In the genomic region with DNA sequence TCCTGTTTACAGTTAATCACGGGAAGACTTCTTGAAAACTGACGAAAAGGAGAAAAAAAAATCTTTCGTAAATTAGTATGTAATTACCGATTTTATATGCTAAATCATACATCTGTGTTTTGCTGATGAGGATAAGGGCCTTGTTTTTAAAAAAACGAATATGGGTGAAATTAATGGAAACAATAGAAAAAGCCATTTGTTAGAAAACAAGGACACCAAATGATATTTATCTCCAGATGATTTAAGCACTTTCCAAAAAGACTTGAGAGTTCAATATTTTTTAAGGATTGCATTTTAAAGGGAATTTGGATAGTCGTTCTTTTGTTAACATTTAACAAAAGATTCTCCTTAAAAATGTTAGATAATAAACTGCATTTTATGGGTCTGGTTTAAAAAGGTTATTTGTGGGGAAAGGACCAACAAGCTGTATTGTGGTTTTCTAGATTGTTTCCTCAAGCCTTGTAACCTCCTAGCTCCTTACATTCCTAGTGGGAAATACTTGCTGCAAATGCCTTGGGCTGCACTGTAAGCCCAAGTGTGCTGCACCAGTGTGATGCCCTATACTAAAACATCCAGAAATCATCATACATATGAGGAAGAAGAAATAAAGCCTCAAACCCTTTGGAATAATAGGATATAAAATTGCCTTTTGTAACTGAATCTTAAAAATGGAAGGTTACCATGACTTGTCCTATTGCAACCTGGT, we compare ENCODE assay signal across 1 cellular context.
A peak's percentile ranks its signal among the peaks of the same experiment; 100 is the strongest.
TF ChIP-seq lines count a peak whose summit lies in the region.

No MANE protein-coding gene starts in this region.

TF ChIP-seq in HEK293, 187 proteins besides CTCF, POLR2A, EP300 and RAD21 (continued from another document):
- TF ChIP-seq, protein P1, sequence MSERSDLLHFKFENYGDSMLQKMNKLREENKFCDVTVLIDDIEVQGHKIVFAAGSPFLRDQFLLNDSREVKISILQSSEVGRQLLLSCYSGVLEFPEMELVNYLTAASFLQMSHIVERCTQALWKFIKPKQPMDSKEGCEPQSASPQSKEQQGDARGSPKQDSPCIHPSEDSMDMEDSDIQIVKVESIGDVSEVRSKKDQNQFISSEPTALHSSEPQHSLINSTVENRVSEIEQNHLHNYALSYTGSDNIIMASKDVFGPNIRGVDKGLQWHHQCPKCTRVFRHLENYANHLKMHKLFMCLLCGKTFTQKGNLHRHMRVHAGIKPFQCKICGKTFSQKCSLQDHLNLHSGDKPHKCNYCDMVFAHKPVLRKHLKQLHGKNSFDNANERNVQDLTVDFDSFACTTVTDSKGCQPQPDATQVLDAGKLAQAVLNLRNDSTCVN (tag by site-specific recombination; optimal IDR thresholded peaks at IDR 0.05): no peak
- TF ChIP-seq ZNF140 (tag by site-specific recombination; IDR thresholded peaks at IDR 0.05) (no peak), ZNF19 (tag by site-specific recombination; IDR thresholded peaks at IDR 0.05; ENCODE audit: low read depth) (no peak), YY2 (tag by site-specific recombination; IDR thresholded peaks at IDR 0.05) (no peak), ZNF670 (tag by site-specific recombination; IDR thresholded peaks at IDR 0.05; ENCODE audit: low read depth) (no peak), ZNF266 (tag by site-specific recombination; IDR thresholded peaks at IDR 0.05; ENCODE audit: low read depth) (no peak), EGR2 (tag by site-specific recombination; IDR thresholded peaks at IDR 0.05; ENCODE audit: low read depth) (no peak), ZNF416 (tag by site-specific recombination; IDR thresholded peaks at IDR 0.05) (no peak), ZNF544 (tag by site-specific recombination; IDR thresholded peaks at IDR 0.05) (no peak), ZNF529 (tag by site-specific recombination; IDR thresholded peaks at IDR 0.05; ENCODE audit: insufficient replicate concordance) (no peak), ZNF202 (tag by site-specific recombination; IDR thresholded peaks at IDR 0.05; ENCODE audit: borderline replicate concordance) (no peak), ZNF366 (tag by site-specific recombination; conservative IDR thresholded peaks at IDR 0.05) (0 out of 2 replicates have a peak, but pooled peaks have one; percentile 27), ZNF335 (tag by site-specific recombination; conservative IDR thresholded peaks at IDR 0.05) (0 out of 2 replicates have a peak, but pooled peaks have one; percentile 8), ZNF514 (tag by site-specific recombination; IDR thresholded peaks at IDR 0.05) (no peak), ZXDB (tag by site-specific recombination; IDR thresholded peaks at IDR 0.05) (0 out of 2 replicates have a peak, but pooled peaks have one; percentile 19), ZNF48 (tag by site-specific recombination; IDR thresholded peaks at IDR 0.05) (no peak), BCL11A (tag by site-specific recombination; IDR thresholded peaks at IDR 0.05; ENCODE audit: low read depth) (no peak), BCL11B (tag by site-specific recombination; IDR thresholded peaks at IDR 0.05; ENCODE audit: low read depth) (no peak), ZNF155 (tag by site-specific recombination; IDR thresholded peaks at IDR 0.05) (no peak), ZNF843 (tag by site-specific recombination; IDR thresholded peaks at IDR 0.05) (no peak)
- TF ChIP-seq, protein P2, sequence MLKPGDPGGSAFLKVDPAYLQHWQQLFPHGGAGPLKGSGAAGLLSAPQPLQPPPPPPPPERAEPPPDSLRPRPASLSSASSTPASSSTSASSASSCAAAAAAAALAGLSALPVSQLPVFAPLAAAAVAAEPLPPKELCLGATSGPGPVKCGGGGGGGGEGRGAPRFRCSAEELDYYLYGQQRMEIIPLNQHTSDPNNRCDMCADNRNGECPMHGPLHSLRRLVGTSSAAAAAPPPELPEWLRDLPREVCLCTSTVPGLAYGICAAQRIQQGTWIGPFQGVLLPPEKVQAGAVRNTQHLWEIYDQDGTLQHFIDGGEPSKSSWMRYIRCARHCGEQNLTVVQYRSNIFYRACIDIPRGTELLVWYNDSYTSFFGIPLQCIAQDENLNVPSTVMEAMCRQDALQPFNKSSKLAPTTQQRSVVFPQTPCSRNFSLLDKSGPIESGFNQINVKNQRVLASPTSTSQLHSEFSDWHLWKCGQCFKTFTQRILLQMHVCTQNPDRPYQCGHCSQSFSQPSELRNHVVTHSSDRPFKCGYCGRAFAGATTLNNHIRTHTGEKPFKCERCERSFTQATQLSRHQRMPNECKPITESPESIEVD (tag by site-specific recombination; IDR thresholded peaks at IDR 0.05): peak; percentile 49
- TF ChIP-seq, protein P3, sequence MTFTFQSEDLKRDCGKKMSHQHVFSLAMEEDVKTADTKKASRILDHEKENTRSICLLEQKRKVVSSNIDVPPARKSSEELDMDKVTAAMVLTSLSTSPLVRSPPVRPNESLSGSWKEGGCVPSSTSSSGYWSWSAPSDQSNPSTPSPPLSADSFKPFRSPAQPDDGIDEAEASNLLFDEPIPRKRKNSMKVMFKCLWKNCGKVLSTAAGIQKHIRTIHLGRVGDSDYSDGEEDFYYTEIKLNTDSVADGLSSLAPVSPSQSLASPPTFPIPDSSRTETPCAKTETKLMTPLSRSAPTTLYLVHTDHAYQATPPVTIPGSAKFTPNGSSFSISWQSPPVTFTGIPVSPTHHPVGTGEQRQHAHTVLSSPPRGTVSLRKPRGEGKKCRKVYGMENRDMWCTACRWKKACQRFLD (tag by site-specific recombination; IDR thresholded peaks at IDR 0.05): no peak
- TF ChIP-seq, protein P4, sequence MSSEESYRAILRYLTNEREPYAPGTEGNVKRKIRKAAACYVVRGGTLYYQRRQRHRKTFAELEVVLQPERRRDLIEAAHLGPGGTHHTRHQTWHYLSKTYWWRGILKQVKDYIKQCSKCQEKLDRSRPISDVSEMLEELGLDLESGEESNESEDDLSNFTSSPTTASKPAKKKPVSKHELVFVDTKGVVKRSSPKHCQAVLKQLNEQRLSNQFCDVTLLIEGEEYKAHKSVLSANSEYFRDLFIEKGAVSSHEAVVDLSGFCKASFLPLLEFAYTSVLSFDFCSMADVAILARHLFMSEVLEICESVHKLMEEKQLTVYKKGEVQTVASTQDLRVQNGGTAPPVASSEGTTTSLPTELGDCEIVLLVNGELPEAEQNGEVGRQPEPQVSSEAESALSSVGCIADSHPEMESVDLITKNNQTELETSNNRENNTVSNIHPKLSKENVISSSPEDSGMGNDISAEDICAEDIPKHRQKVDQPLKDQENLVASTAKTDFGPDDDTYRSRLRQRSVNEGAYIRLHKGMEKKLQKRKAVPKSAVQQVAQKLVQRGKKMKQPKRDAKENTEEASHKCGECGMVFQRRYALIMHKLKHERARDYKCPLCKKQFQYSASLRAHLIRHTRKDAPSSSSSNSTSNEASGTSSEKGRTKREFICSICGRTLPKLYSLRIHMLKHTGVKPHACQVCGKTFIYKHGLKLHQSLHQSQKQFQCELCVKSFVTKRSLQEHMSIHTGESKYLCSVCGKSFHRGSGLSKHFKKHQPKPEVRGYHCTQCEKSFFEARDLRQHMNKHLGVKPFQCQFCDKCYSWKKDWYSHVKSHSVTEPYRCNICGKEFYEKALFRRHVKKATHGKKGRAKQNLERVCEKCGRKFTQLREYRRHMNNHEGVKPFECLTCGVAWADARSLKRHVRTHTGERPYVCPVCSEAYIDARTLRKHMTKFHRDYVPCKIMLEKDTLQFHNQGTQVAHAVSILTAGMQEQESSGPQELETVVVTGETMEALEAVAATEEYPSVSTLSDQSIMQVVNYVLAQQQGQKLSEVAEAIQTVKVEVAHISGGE (tag by site-specific recombination; conservative IDR thresholded peaks at IDR 0.05; ENCODE audit: low read depth): no peak
- TF ChIP-seq, protein P5, sequence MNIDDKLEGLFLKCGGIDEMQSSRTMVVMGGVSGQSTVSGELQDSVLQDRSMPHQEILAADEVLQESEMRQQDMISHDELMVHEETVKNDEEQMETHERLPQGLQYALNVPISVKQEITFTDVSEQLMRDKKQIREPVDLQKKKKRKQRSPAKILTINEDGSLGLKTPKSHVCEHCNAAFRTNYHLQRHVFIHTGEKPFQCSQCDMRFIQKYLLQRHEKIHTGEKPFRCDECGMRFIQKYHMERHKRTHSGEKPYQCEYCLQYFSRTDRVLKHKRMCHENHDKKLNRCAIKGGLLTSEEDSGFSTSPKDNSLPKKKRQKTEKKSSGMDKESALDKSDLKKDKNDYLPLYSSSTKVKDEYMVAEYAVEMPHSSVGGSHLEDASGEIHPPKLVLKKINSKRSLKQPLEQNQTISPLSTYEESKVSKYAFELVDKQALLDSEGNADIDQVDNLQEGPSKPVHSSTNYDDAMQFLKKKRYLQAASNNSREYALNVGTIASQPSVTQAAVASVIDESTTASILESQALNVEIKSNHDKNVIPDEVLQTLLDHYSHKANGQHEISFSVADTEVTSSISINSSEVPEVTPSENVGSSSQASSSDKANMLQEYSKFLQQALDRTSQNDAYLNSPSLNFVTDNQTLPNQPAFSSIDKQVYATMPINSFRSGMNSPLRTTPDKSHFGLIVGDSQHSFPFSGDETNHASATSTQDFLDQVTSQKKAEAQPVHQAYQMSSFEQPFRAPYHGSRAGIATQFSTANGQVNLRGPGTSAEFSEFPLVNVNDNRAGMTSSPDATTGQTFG (tag by site-specific recombination; IDR thresholded peaks at IDR 0.05; ENCODE audit: borderline replicate concordance): no peak
- TF ChIP-seq, protein P6, sequence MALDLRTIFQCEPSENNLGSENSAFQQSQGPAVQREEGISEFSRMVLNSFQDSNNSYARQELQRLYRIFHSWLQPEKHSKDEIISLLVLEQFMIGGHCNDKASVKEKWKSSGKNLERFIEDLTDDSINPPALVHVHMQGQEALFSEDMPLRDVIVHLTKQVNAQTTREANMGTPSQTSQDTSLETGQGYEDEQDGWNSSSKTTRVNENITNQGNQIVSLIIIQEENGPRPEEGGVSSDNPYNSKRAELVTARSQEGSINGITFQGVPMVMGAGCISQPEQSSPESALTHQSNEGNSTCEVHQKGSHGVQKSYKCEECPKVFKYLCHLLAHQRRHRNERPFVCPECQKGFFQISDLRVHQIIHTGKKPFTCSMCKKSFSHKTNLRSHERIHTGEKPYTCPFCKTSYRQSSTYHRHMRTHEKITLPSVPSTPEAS (tag by site-specific recombination; IDR thresholded peaks at IDR 0.05): no peak
